1 cellular context compared by ENCODE assay signal in the genomic region with DNA sequence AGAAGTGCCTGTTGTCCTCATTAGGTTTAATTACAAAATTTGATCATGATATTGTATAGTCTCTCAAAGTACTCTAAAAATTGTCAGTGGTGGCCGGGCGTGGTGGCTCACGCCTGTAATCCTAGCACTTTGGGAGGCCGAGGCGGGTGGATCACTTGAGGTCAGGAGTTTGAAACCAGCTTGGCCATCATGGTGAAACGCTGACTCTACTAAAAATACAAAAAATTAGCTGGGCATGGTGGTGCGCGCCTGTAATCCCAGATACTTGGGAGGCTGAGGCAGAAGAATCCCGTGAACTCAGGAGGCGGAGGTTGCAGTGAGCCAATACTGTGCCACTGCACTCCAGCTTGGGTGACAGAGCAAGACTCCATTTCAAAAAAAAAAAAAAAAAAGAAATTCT.
A peak's percentile ranks its signal among the peaks of the same experiment; 100 is the strongest.
TF ChIP-seq lines count a peak whose summit lies in the region.

No MANE protein-coding gene starts in this region.

TF ChIP-seq in K562, 482 proteins besides CTCF, POLR2A, EP300 and RAD21:
- TF ChIP-seq C11orf30 (IDR thresholded peaks at IDR 0.05; ENCODE audit: low read depth) (peak; percentile 58), ZNF316 (IDR thresholded peaks at IDR 0.05) (peak; percentile 71), MAFG (tag; conservative IDR thresholded peaks at IDR 0.05) (peak; percentile 47)
